In the genomic region with DNA sequence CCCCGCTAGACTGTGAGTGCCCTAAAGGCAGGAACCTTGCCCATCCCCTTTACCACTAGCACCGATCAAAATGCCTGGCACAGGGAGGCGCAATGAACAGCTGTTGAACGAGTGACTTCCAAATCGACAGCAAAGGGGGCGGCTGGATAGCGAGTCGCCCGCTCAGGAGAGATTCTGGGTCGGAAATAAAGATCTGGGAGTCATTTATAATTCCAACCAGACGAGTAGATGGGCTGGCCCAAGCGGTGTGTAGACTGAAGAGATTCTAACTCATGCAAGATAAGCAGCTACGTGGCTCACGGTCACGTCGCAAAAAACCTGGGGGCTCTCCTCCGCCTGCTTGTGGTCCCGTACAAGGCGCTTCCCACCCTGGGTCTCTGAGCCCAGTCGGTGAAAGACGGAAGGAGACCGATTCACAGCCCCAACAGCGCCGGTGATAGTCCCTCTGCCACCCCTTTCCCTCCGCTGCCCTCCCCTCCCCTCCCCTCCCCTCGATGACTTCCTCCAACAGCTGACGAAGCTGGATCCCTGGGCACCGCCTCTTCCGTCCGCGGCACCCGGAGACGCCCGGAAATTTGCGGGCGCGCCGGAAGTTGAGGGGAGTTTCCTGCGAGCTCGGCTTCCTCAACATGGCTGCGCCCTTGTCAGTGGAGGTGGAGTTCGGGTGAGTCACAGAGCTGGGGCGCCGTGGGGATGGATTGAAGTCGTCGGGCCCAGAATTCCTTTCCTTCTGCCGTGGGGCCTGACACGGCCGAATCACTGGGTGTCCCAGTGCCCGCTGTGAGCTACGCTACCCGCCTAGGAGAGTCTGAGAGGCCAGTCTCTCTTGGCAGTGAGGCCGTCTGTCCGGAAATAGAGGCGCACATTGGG, we compare ENCODE assay signal across 8 cellular contexts. TPM values are rescaled to one million over a fixed set of nuclear protein-coding genes. Genes with fewer than 3 reads are reported as not detected.
DNase-seq lines count a peak whose midpoint lies in the region; ATAC-seq and TF ChIP-seq lines count a peak whose summit lies in the region.

URM1 (plus strand) TSS at position 623 of the 870 bp plus-strand sequence; CDS start at position 630, 7 bp downstream.

- H3K36me3 ChIP-seq in psoas muscle (ENCODE audit: insufficient read depth in 1 of 2, low read depth in 1 of 2) = peaks cover 0 to 34% of the 10 kb centered on the region in 2 donors
- no peaks in the 10 kb centered on the region for H3K36me3 ChIP-seq in urinary bladder (ENCODE audit: insufficient read depth)

- DNase-seq in NCI-H187 treated with DMSO at 0.1 percent for 48 hours (lab: John Stamatoyannopoulos, UW) (peak; percentile 54), T-helper 2 cell (peak; percentile 90 to 99 (median 93)), left ventricle myocardium superior (peak; percentile 97), psoas muscle (peak; percentile 97 to 98)

- peaks cover 15% of the 10 kb centered on the region for H3K4me1 ChIP-seq in psoas muscle
- no peaks in the 10 kb centered on the region for H3K4me1 ChIP-seq in urinary bladder (ENCODE audit: insufficient read depth)

- intact Hi-C loops in left ventricle myocardium superior (cut with micrococcal nuclease) (no loop called here), psoas muscle (cut with DNase I) (no loop called here)

- H3K9me3 ChIP-seq in psoas muscle = no peaks in the 10 kb centered on the region

- H3K4me3 ChIP-seq in psoas muscle (peak within 1 kb of the TSS; percentile 87), urinary bladder (ENCODE audit: low read depth, low read length) (peak within 1 kb of the TSS; percentile 82)

- peak; percentile 52 for ATAC-seq in GM18499 (IDR thresholded peaks at IDR 0.05; ENCODE audit: insufficient read depth, unreplicated experiment)
- ATAC-seq in HG02943 (IDR thresholded peaks at IDR 0.05; ENCODE audit: low read depth, unreplicated experiment) = peak; percentile 94
- ATAC-seq in left ventricle myocardium superior = peak; percentile 98
- ATAC-seq in psoas muscle = peak; percentile 96 to 98 (median 98)

- peaks cover 0 to under 1% (median 0%) of the 10 kb centered on the region in 3 donors for H3K27me3 ChIP-seq in psoas muscle (ENCODE audit: insufficient read depth in 3 of 3, low read length in 2 of 3)

- no peak for TF ChIP-seq CTCF in psoas muscle (IDR thresholded peaks at IDR 0.05)

- H3K27ac ChIP-seq in angular gyrus (ENCODE audit: low read depth, low read length) = peak within 1 kb of the TSS; percentile 99
- H3K27ac ChIP-seq in psoas muscle = peak within 1 kb of the TSS; percentile 94
- H3K27ac ChIP-seq in urinary bladder (ENCODE audit: low read depth) = peak within 1 kb of the TSS; percentile 96

- WGBS in psoas muscle, 3 donors = 0 to 1% (median 0%) methylated on average over 52 to 55 of the region's 55 CpGs
- WGBS in urinary bladder = under 1% methylated on average over 55 of the region's 55 CpGs

RNA-seq across cellular contexts. Expression of gene URM1, which starts in this region (rescaled TPM):
- 51.6 TPM for total RNA-seq in left ventricle myocardium superior
- total RNA-seq in psoas muscle = 10 to 100 TPM; 34.5 to 58.7 (median 52.3) TPM
- 100 to 1,000 TPM in 1 of 3 donors, 10 to 100 TPM in 2; 57.9 to 111 (median 88.1) TPM for polyA plus RNA-seq in psoas muscle
- 21.1 TPM for total RNA-seq in urinary bladder
- polyA plus RNA-seq in urinary bladder = 71.1 TPM

Comparison
In these comparisons a context has a peak if more than half of its experiments do, and no peak if none do; other contexts are left out.
1. Peak in every context shown above with its lines: DNase-seq, ATAC-seq, H3K4me3 ChIP-seq and H3K27ac ChIP-seq.